Comparison of ENCODE assay signal across 24 cellular contexts in genomic region chr11:71266114-71266833, GRCh38. TPM values are rescaled to one million over a fixed set of nuclear protein-coding genes. Genes with fewer than 3 reads are reported as not detected.
DNase-seq lines count a peak whose midpoint lies in the region; ATAC-seq and TF ChIP-seq lines count a peak whose summit lies in the region.
"Had no signal": no experiment of that assay in that cellular context is flagged by ENCODE, and none has a peak within 500 bp of the region (broad histone marks: within the 10 kb centered on the region; RNA-seq: fewer than 3 reads in every experiment).

No MANE protein-coding gene starts in this region.

- intact Hi-C loops in left lung (cut with DNase I) (no loop called here), stomach (cut with DNase I; ENCODE audit: low total_unique reads) (no loop called here)

- H3K4me1 ChIP-seq in left lung (no peaks in the 10 kb centered on the region), stomach (peaks cover 0 to 21% (median 7%) of the 10 kb centered on the region in 4 donors), BE2C (no peaks in the 10 kb centered on the region)
- H3K4me1 ChIP-seq: psoas muscle, spleen, tibial artery had no signal

- H3K4me3 Mint-ChIP-seq in activated T-cell treated with anti-CD3 and anti-CD28 coated beads, Interleukin-2, amount 50 U/mL, for 72 hours = no peak overlapping the region
- H3K4me3 Mint-ChIP-seq: activated CD4-positive, alpha-beta memory T cell treated with anti-CD3 and anti-CD28 coated beads, Interleukin-2, amount 10 ng/mL, durations not matched to agents 7 days and 5 days; activated T-helper 17 cell treated with anti-CD3 and anti-CD28 coated beads, Interleukin-2, amount 50 U/mL, for 72 hours; effector memory CD8-positive, alpha-beta T cell; naive thymus-derived CD4-positive, alpha-beta T cell had no signal

- no peaks in the 10 kb centered on the region for H3K4me1 Mint-ChIP-seq in activated T-cell treated with anti-CD3 and anti-CD28 coated beads, Interleukin-2, amount 50 U/mL, for 72 hours (ENCODE audit: low read depth)
- H3K4me1 Mint-ChIP-seq: activated CD4-positive, alpha-beta memory T cell treated with anti-CD3 and anti-CD28 coated beads, Interleukin-2, amount 10 ng/mL, durations not matched to agents 7 days and 5 days; activated T-helper 17 cell treated with anti-CD3 and anti-CD28 coated beads, Interleukin-2, amount 50 U/mL, for 72 hours; naive thymus-derived CD4-positive, alpha-beta T cell had no signal

- DNase-seq in NCI-H524 (lab: John Stamatoyannopoulos, UW) (peak; percentile 12 to 64), NCI-H524 treated with DMSO at 0.1 percent for 48 hours (lab: John Stamatoyannopoulos, UW) (no peak), cerebellum (ENCODE audit: low spot score) (peak; percentile 34), left lung (peak in 1 of 2 donors; percentile 79), stomach (peak; percentile 78), nucleus accumbens (lab: John Stamatoyannopoulos, UW) (no peak), BE2C (no peak)
- DNase-seq in activated T-cell treated with anti-CD3 and anti-CD28 coated beads, Interleukin-2, amount 50 U/mL, for 72 hours = no peak
- DNase-seq: activated CD4-positive, alpha-beta memory T cell treated with anti-CD3 and anti-CD28 coated beads, Interleukin-2, amount 10 ng/mL, durations not matched to agents 7 days and 5 days; amniotic stem cell; C1 segment of cervical spinal cord; cerebellar nuclear complex; DMS 273 treated with DMSO at 0.1 percent for 48 hours; effector memory CD8-positive, alpha-beta T cell; KG1; left ventricle myocardium superior; naive thymus-derived CD4-positive, alpha-beta T cell; NCI-H1092 treated with DMSO at 0.1 percent for 48 hours; psoas muscle; spleen; tibial artery had no signal

- H3K27ac Mint-ChIP-seq in activated T-cell treated with anti-CD3 and anti-CD28 coated beads, Interleukin-2, amount 50 U/mL, for 72 hours = no peak overlapping the region
- H3K27ac Mint-ChIP-seq: activated CD4-positive, alpha-beta memory T cell treated with anti-CD3 and anti-CD28 coated beads, Interleukin-2, amount 10 ng/mL, durations not matched to agents 7 days and 5 days; activated T-helper 17 cell treated with anti-CD3 and anti-CD28 coated beads, Interleukin-2, amount 50 U/mL, for 72 hours; effector memory CD8-positive, alpha-beta T cell; naive thymus-derived CD4-positive, alpha-beta T cell had no signal

- H3K36me3 Mint-ChIP-seq in activated T-cell treated with anti-CD3 and anti-CD28 coated beads, Interleukin-2, amount 50 U/mL, for 72 hours (ENCODE audit: insufficient read depth in 2 of 2) = no peaks in the 10 kb centered on the region
- H3K36me3 Mint-ChIP-seq: naive thymus-derived CD4-positive, alpha-beta T cell had no signal

- TF ChIP-seq EP300 in stomach (IDR thresholded peaks at IDR 0.05) = no peak

- no peak for TF ChIP-seq POLR2A in stomach (IDR thresholded peaks at IDR 0.05)

- no peak for TF ChIP-seq CTCF in left lung (IDR thresholded peaks at IDR 0.05)
- TF ChIP-seq CTCF in stomach (IDR thresholded peaks at IDR 0.05) = peak in 1 of 7 experiments; percentile 25
- TF ChIP-seq CTCF in BE2C (IDR thresholded peaks at IDR 0.05; ENCODE audit: low read depth, low read length) = no peak

- H3K27me3 Mint-ChIP-seq in activated T-cell treated with anti-CD3 and anti-CD28 coated beads, Interleukin-2, amount 50 U/mL, for 72 hours (ENCODE audit: low read depth) = peaks cover 9% of the 10 kb centered on the region
- H3K27me3 Mint-ChIP-seq: activated CD4-positive, alpha-beta memory T cell treated with anti-CD3 and anti-CD28 coated beads, Interleukin-2, amount 10 ng/mL, durations not matched to agents 7 days and 5 days had no signal

- 34 to 48% (median 44%) methylated on average over 21 to 22 of the region's 22 CpGs for WGBS in stomach, 5 donors

- peaks cover 0 to 30% of the 10 kb centered on the region in 2 donors for H3K27me3 ChIP-seq in left lung
- H3K27me3 ChIP-seq in stomach = peaks cover 0 to 21% (median 0%) of the 10 kb centered on the region in 3 donors
- peaks cover 39% of the 10 kb centered on the region for H3K27me3 ChIP-seq in BE2C

- peak; percentile 94 for ATAC-seq in left lung
- no peak for ATAC-seq in activated T-cell treated with anti-CD3 and anti-CD28 coated beads, Interleukin-2, amount 50 U/mL, for 72 hours (replicated peaks in 1 of 2)
- ATAC-seq: activated T-helper 17 cell treated with anti-CD3 and anti-CD28 coated beads, Interleukin-2, amount 50 U/mL, for 72 hours; effector memory CD8-positive, alpha-beta T cell; left ventricle myocardium superior; naive thymus-derived CD4-positive, alpha-beta T cell; psoas muscle had no signal

- H3K4me3 ChIP-seq in left lung = no peak overlapping the region
- no peak overlapping the region for H3K4me3 ChIP-seq in stomach
- H3K4me3 ChIP-seq in BE2C (ENCODE audit: low read depth, low read length) = no peak overlapping the region
- H3K4me3 ChIP-seq: psoas muscle, spleen, tibial artery had no signal

- H3K9me3 ChIP-seq in left lung = no peaks in the 10 kb centered on the region
- no peaks in the 10 kb centered on the region for H3K9me3 ChIP-seq in stomach
- H3K9me3 ChIP-seq in BE2C = no peaks in the 10 kb centered on the region
- H3K9me3 ChIP-seq: psoas muscle, spleen, tibial artery had no signal

- H3K27ac ChIP-seq in left lung = no peak overlapping the region
- peak overlapping the region in 2 of 5 donors; percentile 32 to 48 for H3K27ac ChIP-seq in stomach
- H3K27ac ChIP-seq: psoas muscle, spleen, tibial artery, VCaP had no signal

- H3K36me3 ChIP-seq in left lung (no peaks in the 10 kb centered on the region), stomach (no peaks in the 10 kb centered on the region), BE2C (no peaks in the 10 kb centered on the region)
- H3K36me3 ChIP-seq: spleen, tibial artery had no signal

- H3K9me3 Mint-ChIP-seq in activated T-cell treated with anti-CD3 and anti-CD28 coated beads, Interleukin-2, amount 50 U/mL, for 72 hours = no peaks in the 10 kb centered on the region
- H3K9me3 Mint-ChIP-seq: activated CD4-positive, alpha-beta memory T cell treated with anti-CD3 and anti-CD28 coated beads, Interleukin-2, amount 10 ng/mL, durations not matched to agents 7 days and 5 days; activated T-helper 17 cell treated with anti-CD3 and anti-CD28 coated beads, Interleukin-2, amount 50 U/mL, for 72 hours; effector memory CD8-positive, alpha-beta T cell had no signal

RNA-seq across cellular contexts. Expression of gene SHANK2, which starts 13.9 kb away (rescaled TPM):
- total RNA-seq in cerebellum (59.0 TPM), left lung (10 to 100 TPM; 33.2 to 44.0 TPM), stomach (100 to 1,000 TPM in 1 of 5 donors, 10 to 100 TPM in 4; 15.4 to 126 (median 88.6) TPM)
- polyA plus RNA-seq in stomach = 1 to 10 TPM; 1.6 to 6.2 (median 2.1) TPM
- under 1 TPM; 0.12 to 0.28 TPM for total RNA-seq in activated T-cell treated with anti-CD3 and anti-CD28 coated beads, Interleukin-2, amount 50 U/mL, for 72 hours
- 9.0 TPM for polyA plus RNA-seq in BE2C (2012; ENCODE audit: insufficient read depth, insufficient read length, low read depth)
- total RNA-seq: activated CD4-positive, alpha-beta memory T cell treated with anti-CD3 and anti-CD28 coated beads, Interleukin-2, amount 10 ng/mL, durations not matched to agents 7 days and 5 days; activated T-helper 17 cell treated with anti-CD3 and anti-CD28 coated beads, Interleukin-2, amount 50 U/mL, for 72 hours; H4 had no signal
- polyA plus RNA-seq: naive thymus-derived CD4-positive, alpha-beta T cell had no signal

Comparison
In these comparisons a context has a peak if more than half of its experiments do, and no peak if none do; other contexts are left out.
1. DNase-seq: peak in NCI-H524 (2 of 2), cerebellum (single experiment) and stomach (single experiment); none in NCI-H524 treated with DMSO at 0.1 percent for 48 hours (single experiment), nucleus accumbens (0 of 56), activated T-cell treated with anti-CD3 and anti-CD28 coated beads, Interleukin-2, amount 50 U/mL, for 72 hours (0 of 2) and BE2C (single experiment).
2. RNA of gene SHANK2, which starts 13.9 kb away (total RNA-seq): 15.4 to 126 TPM in stomach, 59.0 TPM in cerebellum (single experiment) and 33.2 to 44.0 TPM in left lung; 0.12 to 0.28 TPM in activated T-cell treated with anti-CD3 and anti-CD28 coated beads, Interleukin-2, amount 50 U/mL, for 72 hours; every median in the first group is over 10 times any median in the second.